33 cellular contexts compared by ENCODE assay signal in genomic region chr16:16189842-16190241, GRCh38. TPM values are rescaled to one million over a fixed set of nuclear protein-coding genes. Genes with fewer than 3 reads are reported as not detected.
"Had no signal": no experiment of that assay in that cellular context is flagged by ENCODE, and none has a peak within 500 bp of the region (broad histone marks: within the 10 kb centered on the region; RNA-seq: fewer than 3 reads in every experiment).

No MANE protein-coding gene starts in this region.

- H3K27me3 ChIP-seq: ascending aorta, cardiac muscle cell had no signal

- DNase-seq: activated CD4-positive, alpha-beta memory T cell treated with anti-CD3 and anti-CD28 coated beads, Interleukin-2, amount 10 ng/mL, durations not matched to agents 7 days and 5 days; activated CD4-positive, alpha-beta T cell treated with anti-CD3 and anti-CD28 coated beads for 1 hour; activated CD4-positive, alpha-beta T cell treated with anti-CD3 and anti-CD28 coated beads for 36 hours; activated CD4-positive, alpha-beta T cell treated with anti-CD3 and anti-CD28 coated beads for 48 hours; activated CD4-positive, alpha-beta T cell treated with anti-CD3 and anti-CD28 coated beads, Interleukin-2, amount 10 ng/mL, durations not matched to agents 7 days and 5 days; activated CD4-positive, alpha-beta T cell treated with anti-CD3 and anti-CD28 coated beads, Interleukin-2, amount 50 U/mL, for 48 hours; activated CD4-positive, CD25-positive, alpha-beta regulatory T cell; activated CD8-positive, alpha-beta memory T cell treated with anti-CD3 and anti-CD28 coated beads for 24 hours; activated CD8-positive, alpha-beta memory T cell treated with anti-CD3 and anti-CD28 coated beads, Interleukin-2, amount 10 ng/mL, durations not matched to agents 7 days and 5 days; activated CD8-positive, alpha-beta memory T cell treated with anti-CD3 and anti-CD28 coated beads, Interleukin-2, amount 50 U/mL, for 48 hours; activated CD8-positive, alpha-beta T cell treated with anti-CD3 and anti-CD28 coated beads, Interleukin-2, amount 10 ng/mL, durations not matched to agents 7 days and 5 days; activated effector memory CD4-positive, alpha-beta T cell treated with Interleukin-2 at 50 U/mL for 16 hours; activated gamma-delta T cell; activated naive CD4-positive, alpha-beta T cell treated with anti-CD3 and anti-CD28 coated beads, Interleukin-2, amount 10 ng/mL, durations not matched to agents 7 days and 5 days; activated naive CD4-positive, alpha-beta T cell treated with Interleukin-2 at 50 U/mL for 16 hours; activated naive CD8-positive, alpha-beta T cell treated with anti-CD3 and anti-CD28 coated beads, Interleukin-2, amount 10 ng/mL, durations not matched to agents 7 days and 5 days; activated naive CD8-positive, alpha-beta T cell treated with anti-CD3 and anti-CD28 coated beads, Interleukin-2, amount 50 U/mL, for 24 hours; activated T-cell treated with anti-CD3 and anti-CD28 coated beads, Interleukin-2, amount 50 U/mL, for 24 hours; activated T-cell treated with anti-CD3 and anti-CD28 coated beads, Interleukin-2, amount 50 U/mL, for 48 hours; amygdala; anterior cingulate cortex; caudate nucleus; cerebellar nuclear complex; T-helper 1 cell; T-helper 2 cell; T-helper 9 cell; WERI-Rb-1 had no signal

- ATAC-seq: activated CD4-positive, alpha-beta T cell treated with anti-CD3 and anti-CD28 coated beads for 36 hours; activated CD4-positive, CD25-positive, alpha-beta regulatory T cell treated with anti-CD3 and anti-CD28 coated beads, Interleukin-2, amount 50 U/mL, for 24 hours; activated CD8-positive, alpha-beta memory T cell treated with anti-CD3 and anti-CD28 coated beads, Interleukin-2, amount 10 ng/mL, durations not matched to agents 7 days and 5 days; activated CD8-positive, alpha-beta T cell treated with anti-CD3 and anti-CD28 coated beads, Interleukin-2, amount 10 ng/mL, durations not matched to agents 7 days and 5 days; activated naive CD8-positive, alpha-beta T cell treated with anti-CD3 and anti-CD28 coated beads, Interleukin-2, amount 50 U/mL, for 24 hours; WTC11 had no signal

- H3K9me3 ChIP-seq: ascending aorta had no signal

- H3K4me3 ChIP-seq: ascending aorta, cardiac muscle cell had no signal

- H3K4me1 ChIP-seq: ascending aorta had no signal

- H3K27ac ChIP-seq: ascending aorta, cardiac muscle cell, WERI-Rb-1 had no signal

- H3K36me3 ChIP-seq: ascending aorta, cardiac muscle cell, WERI-Rb-1 had no signal

RNA-seq across cellular contexts. Expression of gene ABCC6, which starts 33.5 kb away (rescaled TPM):
- total RNA-seq: activated CD4-positive, alpha-beta T cell treated with anti-CD3 and anti-CD28 coated beads, Interleukin-2, amount 10 ng/mL, durations not matched to agents 7 days and 5 days; activated CD8-positive, alpha-beta T cell treated with anti-CD3 and anti-CD28 coated beads, Interleukin-2, amount 10 ng/mL, durations not matched to agents 7 days and 5 days; activated naive CD8-positive, alpha-beta T cell treated with anti-CD3 and anti-CD28 coated beads, Interleukin-2, amount 10 ng/mL, durations not matched to agents 7 days and 5 days; activated T-helper 2 cell treated with anti-CD3 and anti-CD28 coated beads, Interferon-gamma antibody, Interleukin-2, Interleukin-4, amounts not matched to agents 10 μg/mL and 5 μg/mL and 100 μg/mL, durations not matched to agents 14 hours and 24 hours and 36 hours; bronchial epithelial cell had no signal
